ENCODE assay signal across 15 cellular contexts in genomic region chr18:9619056-9619455, GRCh38. TPM values are rescaled to one million over a fixed set of nuclear protein-coding genes. Genes with fewer than 3 reads are reported as not detected.
DNase-seq lines count a peak whose midpoint lies in the region; ATAC-seq and TF ChIP-seq lines count a peak whose summit lies in the region.
"Had no signal": no experiment of that assay in that cellular context is flagged by ENCODE, and none has a peak within 500 bp of the region (broad histone marks: within the 10 kb centered on the region; RNA-seq: fewer than 3 reads in every experiment).

No MANE protein-coding gene starts in this region.

- H3F3A ChIP-seq in GM23248 (ENCODE audit: insufficient read depth) = peaks cover 46% of the 10 kb centered on the region

- intact Hi-C loops in esophagus squamous epithelium (cut with DNase I) = loop anchor here (10.0 kb wide), 1 partner anchor 66 kb away; no protein-coding TSS in a partner anchor

- no peak overlapping the region for H3K4me3 ChIP-seq in GM23248
- peak overlapping the region; percentile 22; the same call in 1 of the 2 replicates for H3K4me3 ChIP-seq in WI38 (ENCODE audit: low read depth, low read length)
- no peak overlapping the region for H3K4me3 ChIP-seq in esophagus squamous epithelium
- H3K4me3 ChIP-seq in skeletal muscle satellite cell (ENCODE audit: low read length) = no peak overlapping the region
- H3K4me3 ChIP-seq: body of pancreas, GM23338, left ventricle myocardium inferior, mucosa of descending colon had no signal

- H3K27me3 ChIP-seq in GM23248 (replicated peaks; ENCODE audit: insufficient read depth) (no peaks in the 10 kb centered on the region), esophagus squamous epithelium (no peaks in the 10 kb centered on the region), skeletal muscle satellite cell (ENCODE audit: control insufficient read depth, insufficient read depth, low read length) (no peaks in the 10 kb centered on the region)
- H3K27me3 ChIP-seq: body of pancreas had no signal

- 0 out of 2 replicates have a peak, but pooled peaks cover 6% of the 10 kb centered on the region for H3K79me2 ChIP-seq in GM23248 (ENCODE audit: insufficient read depth)

- no peaks in the 10 kb centered on the region for H3K36me3 ChIP-seq in GM23248 (ENCODE audit: low read depth)
- H3K36me3 ChIP-seq in esophagus squamous epithelium = no peaks in the 10 kb centered on the region
- H3K36me3 ChIP-seq in skeletal muscle satellite cell (ENCODE audit: insufficient read depth, low read length) = no peaks in the 10 kb centered on the region
- H3K36me3 ChIP-seq: left ventricle myocardium inferior had no signal

- no peaks in the 10 kb centered on the region for H4K20me1 ChIP-seq in GM23248 (ENCODE audit: insufficient read depth)

- H3K9me2 ChIP-seq in GM23248 (ENCODE audit: insufficient read depth) = no peaks in the 10 kb centered on the region

- TF ChIP-seq POLR2A in esophagus squamous epithelium (IDR thresholded peaks at IDR 0.05) = no peak

- H3K4me1 ChIP-seq in GM23248 (ENCODE audit: insufficient read depth) (peaks cover 35% of the 10 kb centered on the region), esophagus squamous epithelium (peaks cover 6 to 39% (median 7%) of the 10 kb centered on the region in 3 donors), skeletal muscle satellite cell (ENCODE audit: control insufficient read depth, insufficient read depth, low read length) (peaks cover 37% of the 10 kb centered on the region)

- DNase-seq in GM23248 (no peak), esophagus squamous epithelium (lab: John Stamatoyannopoulos, UW) (no peak), cerebellar nuclear complex (lab: John Stamatoyannopoulos, UW) (no peak)
- DNase-seq in activated CD8-positive, alpha-beta memory T cell treated with anti-CD3 and anti-CD28 coated beads, Interleukin-2, amount 50 U/mL, for 4 hours = no peak
- DNase-seq: activated CD8-positive, alpha-beta T cell treated with anti-CD3 and anti-CD28 coated beads, Interleukin-2, amount 10 ng/mL, durations not matched to agents 7 days and 5 days; activated naive CD4-positive, alpha-beta T cell treated with anti-CD3 and anti-CD28 coated beads, Interleukin-2, amount 50 U/mL, for 16 hours; activated T-cell treated with anti-CD3 and anti-CD28 coated beads, Interleukin-2, amount 50 U/mL, for 4 hours; body of pancreas; left ventricle myocardium inferior; mucosa of descending colon; NCI-H526 had no signal

- peak overlapping the region; percentile 84 for H3K27ac ChIP-seq in GM23248
- H3K27ac ChIP-seq in esophagus squamous epithelium = peak overlapping the region; percentile 31 to 67 (median 50)
- H3K27ac ChIP-seq: body of pancreas, left ventricle myocardium inferior had no signal

- H3K9ac ChIP-seq in GM23248 (peak overlapping the region; percentile 57), skeletal muscle satellite cell (ENCODE audit: low read depth, low read length) (peak overlapping the region; percentile 36)

- ATAC-seq in GM18498 (IDR thresholded peaks at IDR 0.05; ENCODE audit: unreplicated experiment) = no peak
- ATAC-seq: body of pancreas, GM23338 had no signal

- 57 to 66% methylated on average over 3 of the region's 3 CpGs for WGBS in GM23248 (ENCODE audit: low coverage in 1 of 2, low lambda C conversion rate in 2 of 2, missing lambda C conversion rate in 2 of 2), 2 experiments
- WGBS in esophagus squamous epithelium, 2 donors = 59 to 63% methylated on average over 3 of the region's 3 CpGs

- TF ChIP-seq CTCF in WI38 (IDR thresholded peaks at IDR 0.05; ENCODE audit: low read depth, low read length) (no peak), esophagus squamous epithelium (IDR thresholded peaks at IDR 0.05) (no peak)

- H3K4me2 ChIP-seq in GM23248 (ENCODE audit: unreplicated experiment) (peak overlapping the region; percentile 42), skeletal muscle satellite cell (ENCODE audit: low read length) (peak overlapping the region; percentile 24)
- H3K4me2 ChIP-seq: GM23338 had no signal

- peak overlapping the region; percentile 4 for H2AFZ ChIP-seq in GM23248
- H2AFZ ChIP-seq: GM23338 had no signal

- H3K9me3 ChIP-seq in GM23248 (ENCODE audit: low read depth) (no peaks in the 10 kb centered on the region), esophagus squamous epithelium (no peaks in the 10 kb centered on the region), skeletal muscle satellite cell (replicated peaks; ENCODE audit: low read length) (no peaks in the 10 kb centered on the region)
- H3K9me3 ChIP-seq: body of pancreas, left ventricle myocardium inferior, mucosa of descending colon had no signal

- in situ Hi-C loops in GM23248 (cut with MboI) = no loop called here

RNA-seq across cellular contexts. Expression of gene PPP4R1, which starts 4.7 kb away (rescaled TPM):
- total RNA-seq in GM23248 (2014; rRNA removed; shearing (Covaris generic)) = 85.5 and 97.9 TPM in 2 replicates
- polyA plus RNA-seq in GM23248 (2016; fragmentation: Nextera tagmentation; extraction: Ambion mirVana) = 31.8 and 33.0 TPM in 2 replicates
- total RNA-seq in esophagus squamous epithelium = 100 to 1,000 TPM; 129 to 233 (median 186) TPM
- 58.3 and 65.5 TPM in 2 replicates for total RNA-seq in skeletal muscle satellite cell (2012; rRNA removed)
